1 cellular context compared by ENCODE assay signal in genomic region chr6:4896401-4896800, GRCh38.
TF ChIP-seq lines count a peak whose summit lies in the region.

No MANE protein-coding gene starts in this region.

TF ChIP-seq in GM23338, 12 proteins besides CTCF, POLR2A, EP300 and RAD21 (continued from another document):
- TF ChIP-seq EZH2 (IDR thresholded peaks at IDR 0.05; ENCODE audit: low read depth, unreplicated experiment) = no peak
- TF ChIP-seq CREB1 (CRISPR knock-in tag; IDR thresholded peaks at IDR 0.05; ENCODE audit: low read depth) = no peak
- no peak for TF ChIP-seq ZNF331 (CRISPR knock-in tag; IDR thresholded peaks at IDR 0.05; ENCODE audit: low read depth)
- TF ChIP-seq NANOG (IDR thresholded peaks at IDR 0.05; ENCODE audit: borderline replicate concordance) = no peak
- TF ChIP-seq EZH2phosphoT487 (IDR thresholded peaks at IDR 0.05; ENCODE audit: unreplicated experiment) = no peak
- no peak for TF ChIP-seq ZNF114 (CRISPR knock-in tag; IDR thresholded peaks at IDR 0.05)
- no peak for TF ChIP-seq ZNF462 (CRISPR knock-in tag; IDR thresholded peaks at IDR 0.05)
